In the genomic region with DNA sequence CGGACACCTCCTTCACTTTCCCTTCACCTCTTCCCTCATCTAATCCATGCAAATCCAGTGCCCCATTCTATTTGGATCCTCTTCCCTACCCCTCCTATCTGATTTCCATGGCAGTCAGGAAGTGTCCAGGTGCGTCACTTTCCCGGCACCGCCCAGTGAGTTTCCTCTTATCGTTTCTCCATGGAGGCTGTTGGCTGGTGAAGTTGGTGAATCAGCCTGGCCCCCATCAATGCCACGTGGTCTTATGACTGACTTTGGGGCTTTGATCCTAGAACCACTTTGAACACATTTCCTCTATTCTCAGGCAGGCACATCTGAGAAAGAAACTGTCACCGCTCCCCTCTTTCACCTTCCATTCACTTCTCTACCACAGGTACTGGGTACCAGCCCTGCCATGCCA, we compare ENCODE assay signal across 20 cellular contexts.
A peak's percentile ranks its signal among the peaks of the same experiment; 100 is the strongest.
DNase-seq lines count a peak whose midpoint lies in the region; ATAC-seq, FAIRE-seq and TF ChIP-seq lines count a peak whose summit lies in the region.
"Had no signal": no experiment of that assay in that cellular context is flagged by ENCODE, and none has a peak within 500 bp of the region (broad histone marks: within the 10 kb centered on the region; RNA-seq: fewer than 3 reads in every experiment).

No MANE protein-coding gene starts in this region.

- H3K36me3 ChIP-seq in BLaER1 (peaks cover 8% of the 10 kb centered on the region), K562 (ENCODE audit: control insufficient read depth, insufficient read depth, low read length) (no peaks in the 10 kb centered on the region)

- TF ChIP-seq RAD21 in K562 (CRISPR knock-in tag; conservative IDR thresholded peaks at IDR 0.05 in 1 of 2, IDR thresholded peaks at IDR 0.05 in 1 of 2) = no peak

- intact Hi-C loops in K562 (cut with micrococcal nuclease) (no loop called here), Right ventricle myocardium superior (cut with DNase I) (no loop called here)

- no peaks in the 10 kb centered on the region for H3K4me1 Mint-ChIP-seq in natural killer cell treated with Interleukin-12 subunit alpha and Interleukin-12 subunit beta and Interleukin-15 and Interleukin-18, amount 100 ng/mL, for 72 hours (ENCODE audit: low read depth in 2 of 2)
- H3K4me1 Mint-ChIP-seq in activated T-cell treated with anti-CD3 and anti-CD28 coated beads, Interleukin-2, amount 50 U/mL, for 4 hours (ENCODE audit: low read depth) = no peaks in the 10 kb centered on the region
- H3K4me1 Mint-ChIP-seq: T-cell had no signal

- no peak overlapping the region for H2AFZ ChIP-seq in K562 (ENCODE audit: low read depth, low read length)
- H2AFZ ChIP-seq: GM23248 had no signal

- peaks cover 8% of the 10 kb centered on the region for H3K9me3 ChIP-seq in BLaER1
- no peaks in the 10 kb centered on the region for H3K9me3 ChIP-seq in K562 (replicated peaks; ENCODE audit: control insufficient read depth, insufficient read depth, low read depth, low read length)

- no peak overlapping the region for H3K4me3 Mint-ChIP-seq in natural killer cell treated with Interleukin-12 subunit alpha and Interleukin-12 subunit beta and Interleukin-15 and Interleukin-18, amount 100 ng/mL, for 72 hours
- no peak overlapping the region for H3K4me3 Mint-ChIP-seq in activated T-cell treated with anti-CD3 and anti-CD28 coated beads, Interleukin-2, amount 50 U/mL, for 4 hours
- H3K4me3 Mint-ChIP-seq: T-cell had no signal

- 0 out of 2 replicates have a peak overlapping the region, but pooled peaks have one; percentile 21 for H3K9ac ChIP-seq in BLaER1
- no peak overlapping the region for H3K9ac ChIP-seq in K562 (ENCODE audit: insufficient read depth in 1 of 2, low read depth in 2 of 2, low read length in 2 of 2)
- H3K9ac ChIP-seq: GM23248 had no signal

- no peaks in the 10 kb centered on the region for H3K79me2 ChIP-seq in K562 (ENCODE audit: control insufficient read depth, insufficient read depth, low read length)

- no peak for ATAC-seq in K562
- ATAC-seq in natural killer cell treated with Interleukin-12 subunit alpha and Interleukin-12 subunit beta and Interleukin-15 and Interleukin-18, amount 100 ng/mL, for 72 hours = no peak
- no peak for ATAC-seq in activated T-cell treated with anti-CD3 and anti-CD28 coated beads, Interleukin-2, amount 50 U/mL, for 4 hours
- no peak for ATAC-seq in Right ventricle myocardium superior (ENCODE audit: poor library complexity)
- ATAC-seq: SK-N-SH treated with all-trans-retinoic acid at 6 μM for 48 hours, T-cell had no signal

- in situ Hi-C loops in K562 (cut with MboI) = no loop called here

- H3K27me3 ChIP-seq in BLaER1 (no peaks in the 10 kb centered on the region), K562 (ENCODE audit: control insufficient read depth in 2 of 2, insufficient read depth in 2 of 2, low read length in 2 of 2) (peaks cover 15 to 31% of the 10 kb centered on the region in 2 experiments)

- H3K27ac ChIP-seq in BLaER1 (peak overlapping the region; percentile 72), K562 (ENCODE audit: extremely low read depth, low read depth, low read length) (no peak overlapping the region)
- H3K27ac ChIP-seq: GM23248 had no signal

- H3K4me1 ChIP-seq in BLaER1 (peaks cover 71% of the 10 kb centered on the region), K562 (replicated peaks in 1 of 2; ENCODE audit: control insufficient read depth in 2 of 2, insufficient read depth in 2 of 2, low read length in 2 of 2) (no peaks in the 10 kb centered on the region)

- no peaks in the 10 kb centered on the region for H3K9me3 Mint-ChIP-seq in natural killer cell treated with Interleukin-12 subunit alpha and Interleukin-12 subunit beta and Interleukin-15 and Interleukin-18, amount 100 ng/mL, for 72 hours
- H3K9me3 Mint-ChIP-seq in activated T-cell treated with anti-CD3 and anti-CD28 coated beads, Interleukin-2, amount 50 U/mL, for 4 hours = no peaks in the 10 kb centered on the region
- H3K9me3 Mint-ChIP-seq: T-cell had no signal

- H3K4me2 ChIP-seq in BLaER1 = peak overlapping the region; percentile 84
- H3K4me2 ChIP-seq in K562 (ENCODE audit: insufficient read depth, low read length) = no peak overlapping the region

- TF ChIP-seq POLR2A in K562 (conservative IDR thresholded peaks at IDR 0.05) = no peak

- 6% methylated on average over 7 of the region's 7 CpGs for WGBS in K562 (ENCODE audit: insufficient coverage, low coverage, missing lambda C conversion rate)

- peaks cover 0 to 1% of the 10 kb centered on the region in 2 donors for H3K27me3 Mint-ChIP-seq in natural killer cell treated with Interleukin-12 subunit alpha and Interleukin-12 subunit beta and Interleukin-15 and Interleukin-18, amount 100 ng/mL, for 72 hours
- peaks cover 2% of the 10 kb centered on the region for H3K27me3 Mint-ChIP-seq in activated T-cell treated with anti-CD3 and anti-CD28 coated beads, Interleukin-2, amount 50 U/mL, for 4 hours (ENCODE audit: low read depth)
- H3K27me3 Mint-ChIP-seq: T-cell had no signal

- H3K4me3 ChIP-seq in BLaER1 (no peak overlapping the region), K562 (no peak overlapping the region)
- H3K4me3 ChIP-seq: GM23248 had no signal

- POLR2A ChIA-PET in K562 (lab: Yijun Ruan, JAX) = interaction anchor here (0.6 kb wide), 1 partner anchor 12 kb away, joined by 3 read pairs; no protein-coding TSS in a partner anchor

- TF ChIP-seq EP300 in K562 (IDR thresholded peaks at IDR 0.05; ENCODE audit: low read length) = no peak

- BruUV-seq in K562 (replicated peaks; lab: Mats Ljungman, UMichigan) = no TSS peak

- H4K20me1 ChIP-seq in BLaER1 = no peaks in the 10 kb centered on the region
- no peaks in the 10 kb centered on the region for H4K20me1 ChIP-seq in K562 (replicated peaks; ENCODE audit: control insufficient read depth, insufficient read depth, low read length)

- CTCF ChIA-PET in K562 (lab: Yijun Ruan, JAX; ENCODE audit: low intra/inter-chr PET ratio) = no interaction called here

- no peaks in the 10 kb centered on the region for H3K9me1 ChIP-seq in K562 (ENCODE audit: control insufficient read depth, insufficient read depth, low read length)

- H3K36me3 Mint-ChIP-seq in natural killer cell treated with Interleukin-12 subunit alpha and Interleukin-12 subunit beta and Interleukin-15 and Interleukin-18, amount 100 ng/mL, for 72 hours = no peaks in the 10 kb centered on the region
- H3K36me3 Mint-ChIP-seq in activated T-cell treated with anti-CD3 and anti-CD28 coated beads, Interleukin-2, amount 50 U/mL, for 4 hours (ENCODE audit: insufficient read depth) = no peaks in the 10 kb centered on the region
- H3K36me3 Mint-ChIP-seq: T-cell had no signal

- DNase-seq in HT-29 (ENCODE audit: low spot score) = peak; percentile 6
- DNase-seq in K562 (ENCODE audit: extremely low read depth in 1 of 4, low spot score in 3 of 4) = no peak
- peak; percentile 45 to 62 for DNase-seq in lung microvascular endothelial cell (ENCODE audit: low read depth in 2 of 2)
- no peak for DNase-seq in natural killer cell treated with Interleukin-12 subunit alpha and Interleukin-12 subunit beta and Interleukin-15 and Interleukin-18, amount 100 ng/mL, for 72 hours (ENCODE audit: low spot score)
- no peak for DNase-seq in NCI-H2196 treated with DMSO at 0.1 percent for 48 hours (lab: John Stamatoyannopoulos, UW; ENCODE audit: unreplicated experiment)
- no peak for DNase-seq in activated T-cell treated with anti-CD3 and anti-CD28 coated beads, Interleukin-2, amount 50 U/mL, for 4 hours
- no peak for DNase-seq in Right ventricle myocardium superior
- DNase-seq: GM23248, HCEC 1CT, MM.1S, NCI-H1048, NCI-H1417 treated with DMSO at 0.1 percent for 48 hours, NCI-H187, NCI-H2107, NCI-H510A, T-cell had no signal

- FAIRE-seq in K562 (lab: Jason Lieb, UNC) = no peak
- FAIRE-seq: A204.1, D721Med had no signal

- no peak for TF ChIP-seq CTCF in K562 (IDR thresholded peaks at IDR 0.05 in 2 of 3, conservative IDR thresholded peaks at IDR 0.05 in 1 of 3; ENCODE audit: insufficient read depth in 2 of 3, low read depth in 1 of 3, low read length in 3 of 3)

- H3K27ac Mint-ChIP-seq in natural killer cell treated with Interleukin-12 subunit alpha and Interleukin-12 subunit beta and Interleukin-15 and Interleukin-18, amount 100 ng/mL, for 72 hours = no peak overlapping the region
- H3K27ac Mint-ChIP-seq: T-cell had no signal

TF ChIP-seq in K562, 482 proteins besides CTCF, POLR2A, EP300 and RAD21:
- no peak for TF ChIP-seq CCNT2 (IDR thresholded peaks at IDR 0.05; ENCODE audit: borderline replicate concordance, extremely low read depth, insufficient read length, low read depth, low read length)
- no peak for TF ChIP-seq RB1 (IDR thresholded peaks at IDR 0.05; ENCODE audit: low read depth)
- 0 out of 2 replicates have a peak, but pooled peaks have one; percentile 19 for TF ChIP-seq FOSL1 (tag; conservative IDR thresholded peaks at IDR 0.05)
- TF ChIP-seq, protein P1, sequence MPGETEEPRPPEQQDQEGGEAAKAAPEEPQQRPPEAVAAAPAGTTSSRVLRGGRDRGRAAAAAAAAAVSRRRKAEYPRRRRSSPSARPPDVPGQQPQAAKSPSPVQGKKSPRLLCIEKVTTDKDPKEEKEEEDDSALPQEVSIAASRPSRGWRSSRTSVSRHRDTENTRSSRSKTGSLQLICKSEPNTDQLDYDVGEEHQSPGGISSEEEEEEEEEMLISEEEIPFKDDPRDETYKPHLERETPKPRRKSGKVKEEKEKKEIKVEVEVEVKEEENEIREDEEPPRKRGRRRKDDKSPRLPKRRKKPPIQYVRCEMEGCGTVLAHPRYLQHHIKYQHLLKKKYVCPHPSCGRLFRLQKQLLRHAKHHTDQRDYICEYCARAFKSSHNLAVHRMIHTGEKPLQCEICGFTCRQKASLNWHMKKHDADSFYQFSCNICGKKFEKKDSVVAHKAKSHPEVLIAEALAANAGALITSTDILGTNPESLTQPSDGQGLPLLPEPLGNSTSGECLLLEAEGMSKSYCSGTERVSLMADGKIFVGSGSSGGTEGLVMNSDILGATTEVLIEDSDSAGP (CRISPR knock-in tag; IDR thresholded peaks at IDR 0.05) = no peak

Comparison
In these comparisons a context has a peak if more than half of its experiments do, and no peak if none do; other contexts are left out.
1. DNase-seq: peak in HT-29 (single experiment) and lung microvascular endothelial cell (2 of 2); none in K562 (0 of 4), natural killer cell treated with Interleukin-12 subunit alpha and Interleukin-12 subunit beta and Interleukin-15 and Interleukin-18, amount 100 ng/mL, for 72 hours (single experiment), NCI-H2196 treated with DMSO at 0.1 percent for 48 hours (single experiment), activated T-cell treated with anti-CD3 and anti-CD28 coated beads, Interleukin-2, amount 50 U/mL, for 4 hours (single experiment) and Right ventricle myocardium superior (single experiment).